In genomic region chr4:73258668-73259551, GRCh38 we compare ENCODE assay signal across 8 cellular contexts. TPM values are rescaled to one million over a fixed set of nuclear protein-coding genes. Genes with fewer than 3 reads are reported as not detected.
DNase-seq lines count a peak whose midpoint lies in the region; ATAC-seq and TF ChIP-seq lines count a peak whose summit lies in the region.

ANKRD17 (minus strand) TSS chr4:73258798; CDS start chr4:73258668, 130 bp downstream.

- no peaks in the 10 kb centered on the region for H3K9me3 Mint-ChIP-seq in type B pancreatic cell

- peaks cover 42% of the 10 kb centered on the region for H3K4me1 ChIP-seq in adipocyte (ENCODE audit: control insufficient read depth, insufficient read depth, low read length)

- peaks cover 24% of the 10 kb centered on the region for H3K4me1 Mint-ChIP-seq in type B pancreatic cell (ENCODE audit: unreplicated experiment)

- ATAC-seq in HG02763 (IDR thresholded peaks at IDR 0.05; ENCODE audit: unreplicated experiment) = peak; percentile 78

- H3K9ac ChIP-seq in adipocyte (ENCODE audit: low read length) = peak within 1 kb of the TSS; percentile 89

- H3K27ac Mint-ChIP-seq in type B pancreatic cell = peak within 1 kb of the TSS; percentile 95

- no peaks in the 10 kb centered on the region for H3K27me3 Mint-ChIP-seq in type B pancreatic cell

- TF ChIP-seq CTCF in GM12874 (IDR thresholded peaks at IDR 0.05; ENCODE audit: insufficient read depth, low read depth, low read length) (0 out of 2 replicates have a peak, but pooled peaks have one; percentile 11), type B pancreatic cell (conservative IDR thresholded peaks at IDR 0.05) (peak; percentile 37)

- peaks cover 10% of the 10 kb centered on the region for H3K36me3 Mint-ChIP-seq in type B pancreatic cell

- H3K4me3 Mint-ChIP-seq in type B pancreatic cell = peak within 1 kb of the TSS; percentile 98

- no peaks in the 10 kb centered on the region for H3K9me3 ChIP-seq in adipocyte (ENCODE audit: control insufficient read depth, low read length)

- no peaks in the 10 kb centered on the region for H3K36me3 ChIP-seq in adipocyte (ENCODE audit: control insufficient read depth, insufficient read depth, low read length, severe bottlenecking)

- intact Hi-C loops in cardiac septum (cut with DNase I) = loop anchor here (1.0 to 10.0 kb wide), 3 partner anchors 36 to 190 kb away; partner anchors contain the start of gene COX18

- DNase-seq in NCI-H1417 treated with DMSO at 0.1 percent for 48 hours (lab: John Stamatoyannopoulos, UW) (peak; percentile 84), SW480 (ENCODE audit: low spot score) (peak; percentile 94), adipocyte (ENCODE audit: low read depth) (peak; percentile 97), cardiac septum (ENCODE audit: low spot score) (peak; percentile 97), pons (ENCODE audit: low spot score) (peak; percentile 92), type B pancreatic cell (ENCODE audit: extremely low spot score, unreplicated experiment) (peak; percentile 96)

- peak within 1 kb of the TSS; percentile 88 for H3K4me3 ChIP-seq in adipocyte (ENCODE audit: low read length)

- no peaks in the 10 kb centered on the region for H3K27me3 ChIP-seq in adipocyte (replicated peaks; ENCODE audit: control insufficient read depth, insufficient read depth, low read length)

RNA-seq across cellular contexts. Expression of gene ANKRD17, which starts in this region (rescaled TPM):
- 59.8 TPM for total RNA-seq in cardiac septum
- total RNA-seq in type B pancreatic cell (ENCODE audit: low replicate concordance) = 76.5 and 77.7 TPM in 2 replicates

Comparison
In these comparisons a context has a peak if more than half of its experiments do, and no peak if none do; other contexts are left out.
1. Peak in every context shown above with its lines: DNase-seq, ATAC-seq and H3K4me3 ChIP-seq.